ENCODE assay signal across 8 cellular contexts in the genomic region with DNA sequence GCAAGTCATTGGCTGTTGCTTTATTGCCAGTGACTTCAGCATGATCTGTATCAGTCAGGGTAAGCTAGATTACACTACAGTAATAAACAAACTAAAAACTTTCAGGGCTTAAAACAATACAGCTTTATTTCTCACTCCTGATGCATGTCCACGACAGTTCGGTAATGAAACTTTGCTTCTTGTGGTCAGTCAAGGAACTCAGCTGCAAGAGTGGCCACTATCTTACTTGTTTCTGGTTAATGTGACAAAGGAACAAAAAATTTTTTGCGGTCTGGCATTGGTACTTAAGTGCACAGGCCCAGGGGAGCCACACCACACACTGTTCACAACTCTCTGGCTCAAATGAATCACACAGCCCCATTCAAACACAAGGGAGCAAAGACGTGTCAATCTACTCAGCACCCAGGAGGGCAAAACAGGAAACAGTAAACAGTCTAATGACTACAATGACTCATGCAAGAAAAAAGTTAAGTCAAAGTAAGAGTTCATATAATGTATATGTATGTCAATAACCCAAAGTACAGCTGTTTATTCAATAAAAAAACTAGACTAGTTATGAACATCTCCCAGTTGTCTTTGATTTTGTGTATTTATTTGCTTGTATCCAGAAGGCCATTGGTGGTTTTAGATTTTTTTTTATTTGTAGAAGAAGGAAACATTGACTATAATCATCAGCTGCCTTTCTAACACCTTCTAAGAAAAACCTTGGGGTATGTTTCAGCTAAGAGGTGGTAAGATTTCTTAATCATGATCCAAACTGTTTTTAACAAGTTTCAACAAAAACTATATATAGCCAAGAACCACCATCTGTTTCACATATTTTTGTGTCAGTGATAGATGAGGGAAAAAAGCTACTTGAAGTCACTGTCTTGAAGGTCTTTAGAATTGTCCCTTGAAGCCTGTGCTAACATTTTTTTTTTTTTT.
DNase-seq lines count a peak whose midpoint lies in the region; ATAC-seq and TF ChIP-seq lines count a peak whose summit lies in the region.

No MANE protein-coding gene starts in this region.

- POLR2A ChIA-PET in activated CD8-positive, alpha-beta T cell treated with anti-CD3 and anti-CD28 coated beads for 36 hours (lab: Charles Lee) = interaction anchor here (1.0 to 1.5 kb wide), 7 partner anchors 9 to 135 kb away, joined by 3 to 4 read pairs (median 4); partner anchors contain the start of gene FAM3C

- peaks cover 11% of the 10 kb centered on the region for H3K27me3 Mint-ChIP-seq in activated CD8-positive, alpha-beta T cell treated with anti-CD3 and anti-CD28 coated beads for 36 hours

- H3K4me3 Mint-ChIP-seq in activated CD8-positive, alpha-beta T cell treated with anti-CD3 and anti-CD28 coated beads for 36 hours = peak overlapping the region; percentile 17

- peak; percentile 89 for DNase-seq in COLO829 (ENCODE audit: low spot score)
- peak; percentile 84 for DNase-seq in activated CD8-positive, alpha-beta T cell treated with anti-CD3 and anti-CD28 coated beads for 36 hours
- peak; percentile 95 to 96 for DNase-seq in foreskin keratinocyte
- peak; percentile 13 for DNase-seq in stimulated activated CD4-positive, alpha-beta T cell treated with anti-CD3 and anti-CD28 coated beads, Interleukin-2, amount 100 ng/mL, for 4 hours (ENCODE audit: low read depth)
- DNase-seq in NCI-H748 treated with DMSO at 0.1 percent for 48 hours (lab: John Stamatoyannopoulos, UW) = no peak
- DNase-seq in COLO668 (lab: John Stamatoyannopoulos, UW; ENCODE audit: unreplicated experiment) = no peak

- H3K4me1 ChIP-seq in foreskin keratinocyte = peaks cover 20% of the 10 kb centered on the region

- peaks cover 37% of the 10 kb centered on the region for H3K4me1 Mint-ChIP-seq in activated CD8-positive, alpha-beta T cell treated with anti-CD3 and anti-CD28 coated beads for 36 hours (ENCODE audit: low read depth)

- intact Hi-C loops in activated CD8-positive, alpha-beta T cell treated with anti-CD3 and anti-CD28 coated beads for 36 hours (cut with micrococcal nuclease) = loop anchor here (1.0 to 5.0 kb wide), 4 partner anchors 14 to 158 kb away; no protein-coding TSS in a partner anchor

- H3K36me3 Mint-ChIP-seq in activated CD8-positive, alpha-beta T cell treated with anti-CD3 and anti-CD28 coated beads for 36 hours (ENCODE audit: low read depth) = no peaks in the 10 kb centered on the region

- CTCF ChIA-PET in activated CD8-positive, alpha-beta T cell treated with anti-CD3 and anti-CD28 coated beads for 36 hours (lab: Charles Lee) = interaction anchor here (1.1 to 1.7 kb wide), 8 partner anchors 15 to 164 kb away, joined by 3 to 6 read pairs (median 4); partner anchors contain the start of gene FAM3C

- H3K9me3 Mint-ChIP-seq in activated CD8-positive, alpha-beta T cell treated with anti-CD3 and anti-CD28 coated beads for 36 hours = no peaks in the 10 kb centered on the region

- TF ChIP-seq CTCF in activated CD8-positive, alpha-beta T cell treated with anti-CD3 and anti-CD28 coated beads for 36 hours (IDR thresholded peaks at IDR 0.05) = no peak
- TF ChIP-seq CTCF in foreskin keratinocyte (conservative IDR thresholded peaks at IDR 0.05) = no peak

- ATAC-seq in GM21360 (IDR thresholded peaks at IDR 0.05; ENCODE audit: unreplicated experiment) (peak; percentile 100), HG03558 (IDR thresholded peaks at IDR 0.05; ENCODE audit: extremely low read depth, unreplicated experiment) (peak; percentile 98), foreskin keratinocyte (peak; percentile 100)
- peak; percentile 97 for ATAC-seq in activated CD8-positive, alpha-beta T cell treated with anti-CD3 and anti-CD28 coated beads for 36 hours

- no peaks in the 10 kb centered on the region for H3K27me3 ChIP-seq in foreskin keratinocyte

- H3K27ac ChIP-seq in foreskin keratinocyte = peak overlapping the region; percentile 19

- H3K27ac Mint-ChIP-seq in activated CD8-positive, alpha-beta T cell treated with anti-CD3 and anti-CD28 coated beads for 36 hours = peak overlapping the region; percentile 91

Comparison
In these comparisons a context has a peak if more than half of its experiments do, and no peak if none do; other contexts are left out.
1. DNase-seq: peak in COLO829 (single experiment), activated CD8-positive, alpha-beta T cell treated with anti-CD3 and anti-CD28 coated beads for 36 hours (single experiment), foreskin keratinocyte (2 of 2) and stimulated activated CD4-positive, alpha-beta T cell treated with anti-CD3 and anti-CD28 coated beads, Interleukin-2, amount 100 ng/mL, for 4 hours (single experiment); none in NCI-H748 treated with DMSO at 0.1 percent for 48 hours (single experiment) and COLO668 (single experiment).
2. Peak in every context shown above with its lines, with median percentiles within 50 percentile points of each other: ATAC-seq.